In the genomic region with DNA sequence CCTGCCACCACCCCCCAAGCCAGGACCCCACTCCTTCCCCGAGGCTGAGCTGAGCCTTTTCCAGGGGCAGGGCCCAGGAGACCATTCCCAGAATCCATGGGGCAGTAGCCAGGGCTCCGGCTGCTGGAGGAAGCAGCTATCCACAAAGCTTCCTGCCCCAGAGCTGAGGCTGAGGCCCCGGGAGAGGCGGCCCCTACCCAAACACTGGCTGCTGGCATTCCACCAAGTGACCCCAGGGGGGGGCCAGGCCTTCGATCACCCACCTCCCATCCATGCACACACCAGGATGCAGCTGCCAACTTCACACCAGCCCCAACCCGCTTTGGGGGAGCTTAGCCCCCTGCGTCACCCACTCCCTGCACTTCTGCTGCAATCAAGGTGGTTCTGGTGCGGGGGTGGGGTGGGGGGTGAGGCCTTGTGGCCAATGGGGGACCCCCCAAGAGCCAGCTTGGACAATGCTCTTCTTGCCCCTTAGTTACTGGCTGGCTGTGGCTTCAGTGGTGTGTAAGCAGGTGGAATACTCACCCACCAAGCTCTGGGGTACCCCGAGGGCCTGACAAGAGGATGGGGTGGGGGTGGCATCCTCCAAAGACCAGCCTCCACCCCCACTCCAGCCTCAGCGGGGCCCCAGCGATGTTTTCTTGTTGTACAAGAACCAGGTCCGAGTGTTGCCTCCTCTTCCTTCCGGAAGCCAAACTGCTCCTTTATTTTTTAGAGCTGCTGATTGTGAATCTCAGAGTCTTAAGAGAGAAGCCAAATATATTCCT, we compare ENCODE assay signal across 1 cellular context.
TF ChIP-seq lines count a peak whose summit lies in the region.

No MANE protein-coding gene starts in this region.

TF ChIP-seq in HEK293, 187 proteins besides CTCF, POLR2A, EP300 and RAD21 (continued from another document):
- TF ChIP-seq, protein P1, sequence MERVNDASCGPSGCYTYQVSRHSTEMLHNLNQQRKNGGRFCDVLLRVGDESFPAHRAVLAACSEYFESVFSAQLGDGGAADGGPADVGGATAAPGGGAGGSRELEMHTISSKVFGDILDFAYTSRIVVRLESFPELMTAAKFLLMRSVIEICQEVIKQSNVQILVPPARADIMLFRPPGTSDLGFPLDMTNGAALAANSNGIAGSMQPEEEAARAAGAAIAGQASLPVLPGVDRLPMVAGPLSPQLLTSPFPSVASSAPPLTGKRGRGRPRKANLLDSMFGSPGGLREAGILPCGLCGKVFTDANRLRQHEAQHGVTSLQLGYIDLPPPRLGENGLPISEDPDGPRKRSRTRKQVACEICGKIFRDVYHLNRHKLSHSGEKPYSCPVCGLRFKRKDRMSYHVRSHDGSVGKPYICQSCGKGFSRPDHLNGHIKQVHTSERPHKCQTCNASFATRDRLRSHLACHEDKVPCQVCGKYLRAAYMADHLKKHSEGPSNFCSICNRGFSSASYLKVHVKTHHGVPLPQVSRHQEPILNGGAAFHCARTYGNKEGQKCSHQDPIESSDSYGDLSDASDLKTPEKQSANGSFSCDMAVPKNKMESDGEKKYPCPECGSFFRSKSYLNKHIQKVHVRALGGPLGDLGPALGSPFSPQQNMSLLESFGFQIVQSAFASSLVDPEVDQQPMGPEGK (tag by site-specific recombination; IDR thresholded peaks at IDR 0.05): peak; percentile 35; the same call in 1 of the 2 replicates
- TF ChIP-seq, protein P2, sequence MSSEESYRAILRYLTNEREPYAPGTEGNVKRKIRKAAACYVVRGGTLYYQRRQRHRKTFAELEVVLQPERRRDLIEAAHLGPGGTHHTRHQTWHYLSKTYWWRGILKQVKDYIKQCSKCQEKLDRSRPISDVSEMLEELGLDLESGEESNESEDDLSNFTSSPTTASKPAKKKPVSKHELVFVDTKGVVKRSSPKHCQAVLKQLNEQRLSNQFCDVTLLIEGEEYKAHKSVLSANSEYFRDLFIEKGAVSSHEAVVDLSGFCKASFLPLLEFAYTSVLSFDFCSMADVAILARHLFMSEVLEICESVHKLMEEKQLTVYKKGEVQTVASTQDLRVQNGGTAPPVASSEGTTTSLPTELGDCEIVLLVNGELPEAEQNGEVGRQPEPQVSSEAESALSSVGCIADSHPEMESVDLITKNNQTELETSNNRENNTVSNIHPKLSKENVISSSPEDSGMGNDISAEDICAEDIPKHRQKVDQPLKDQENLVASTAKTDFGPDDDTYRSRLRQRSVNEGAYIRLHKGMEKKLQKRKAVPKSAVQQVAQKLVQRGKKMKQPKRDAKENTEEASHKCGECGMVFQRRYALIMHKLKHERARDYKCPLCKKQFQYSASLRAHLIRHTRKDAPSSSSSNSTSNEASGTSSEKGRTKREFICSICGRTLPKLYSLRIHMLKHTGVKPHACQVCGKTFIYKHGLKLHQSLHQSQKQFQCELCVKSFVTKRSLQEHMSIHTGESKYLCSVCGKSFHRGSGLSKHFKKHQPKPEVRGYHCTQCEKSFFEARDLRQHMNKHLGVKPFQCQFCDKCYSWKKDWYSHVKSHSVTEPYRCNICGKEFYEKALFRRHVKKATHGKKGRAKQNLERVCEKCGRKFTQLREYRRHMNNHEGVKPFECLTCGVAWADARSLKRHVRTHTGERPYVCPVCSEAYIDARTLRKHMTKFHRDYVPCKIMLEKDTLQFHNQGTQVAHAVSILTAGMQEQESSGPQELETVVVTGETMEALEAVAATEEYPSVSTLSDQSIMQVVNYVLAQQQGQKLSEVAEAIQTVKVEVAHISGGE (tag by site-specific recombination; conservative IDR thresholded peaks at IDR 0.05; ENCODE audit: low read depth): no peak
- peak; percentile 41; the same call in 1 of the 2 replicates for TF ChIP-seq GLIS2 (tag by site-specific recombination; IDR thresholded peaks at IDR 0.05)
